In the genomic region with DNA sequence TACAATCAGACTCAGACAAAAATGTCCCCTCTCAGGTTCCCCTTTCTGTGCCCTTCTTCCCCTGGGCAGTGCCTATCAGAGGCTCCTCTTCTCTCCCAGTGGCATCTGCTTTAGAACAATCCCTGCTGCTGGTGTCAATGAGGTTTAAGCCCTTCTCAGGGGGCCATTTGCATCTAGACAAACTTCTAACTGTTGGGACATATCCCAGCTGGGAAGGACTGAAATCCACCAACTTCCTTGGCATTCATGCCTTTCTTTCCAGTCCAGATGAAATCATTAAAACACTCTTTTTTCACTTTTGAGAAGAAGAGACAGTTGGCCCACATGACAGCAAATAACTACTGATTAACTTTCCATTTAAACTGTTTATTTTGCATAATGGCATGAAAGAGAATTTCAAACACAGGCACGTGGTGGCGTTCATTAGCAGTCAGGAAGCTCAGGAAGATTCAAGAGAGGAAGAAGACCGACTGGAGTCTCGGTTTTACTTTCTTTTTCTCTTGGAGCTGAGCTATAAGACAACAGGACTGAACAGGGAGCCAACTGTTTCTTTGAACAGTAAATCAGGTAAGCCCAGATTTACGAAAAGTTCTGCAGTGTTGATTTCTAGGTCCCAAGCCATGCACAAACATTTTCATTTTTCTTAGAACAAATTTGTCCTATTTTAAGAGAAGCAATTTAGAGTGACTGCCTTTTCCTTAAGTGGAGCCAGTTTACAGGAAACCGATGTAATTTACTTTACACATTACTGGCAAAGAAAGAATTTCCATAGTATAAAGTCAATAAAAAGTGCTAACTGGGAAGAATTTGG, we compare ENCODE assay signal across 8 cellular contexts. TPM values are rescaled to one million over a fixed set of nuclear protein-coding genes. Genes with fewer than 3 reads are reported as not detected.
DNase-seq lines count a peak whose midpoint lies in the region; ATAC-seq, FAIRE-seq and TF ChIP-seq lines count a peak whose summit lies in the region.

A gene (plus strand): TSS at position 488 of the 811 bp plus-strand sequence. CDS start 1,354 bp downstream, outside the sequence.

- TSS peak; percentile 75 for BruUV-seq in endothelial cell of umbilical vein (replicated peaks; lab: Mats Ljungman, UMichigan)

- peak within 1 kb of the TSS; percentile 90 for H3K27ac ChIP-seq in CD4-positive, alpha-beta memory T cell (ENCODE audit: low read depth, low read length)
- H3K27ac ChIP-seq in endothelial cell of umbilical vein (ENCODE audit: insufficient read depth, low read depth, low read length) = peak within 1 kb of the TSS; percentile 83

- H3K27me3 Mint-ChIP-seq in CD4-positive, alpha-beta memory T cell = no peaks in the 10 kb centered on the region

- no peak for TF ChIP-seq POLR2A in endothelial cell of umbilical vein (IDR thresholded peaks at IDR 0.05; ENCODE audit: low read depth, low read length)

- intact Hi-C loops in CD4-positive, alpha-beta memory T cell (cut with micrococcal nuclease) = loop anchor here (1.0 to 5.0 kb wide), 8 partner anchors 17 to 235 kb away; a partner anchor contains a TSS
- intact Hi-C loops in endothelial cell of umbilical vein (cut with micrococcal nuclease) = loop anchor here (1.0 to 5.0 kb wide), 6 partner anchors 9 to 235 kb away; a partner anchor contains a TSS

- peaks cover 21% of the 10 kb centered on the region for H3K36me3 ChIP-seq in CD4-positive, alpha-beta memory T cell (ENCODE audit: insufficient read depth, low read length)
- H3K36me3 ChIP-seq in endothelial cell of umbilical vein (ENCODE audit: control insufficient read depth in 2 of 2, extremely low read depth in 1 of 2, insufficient read depth in 2 of 2, low read length in 2 of 2) (peaks cover 0 to 8% of the 10 kb centered on the region in 2 experiments), neuron (ENCODE audit: insufficient read depth, low read length) (no peaks in the 10 kb centered on the region)

- H3K9ac ChIP-seq in endothelial cell of umbilical vein (replicated peaks; ENCODE audit: extremely low read depth, insufficient read depth, low read length) = peak within 1 kb of the TSS; percentile 87

- peak; percentile 62 for FAIRE-seq in endothelial cell of umbilical vein (lab: Jason Lieb, UNC)

- peak within 1 kb of the TSS; percentile 80 to 97 for H3K4me3 ChIP-seq in CD4-positive, alpha-beta memory T cell (ENCODE audit: low read length in 2 of 2)
- H3K4me3 ChIP-seq in endothelial cell of umbilical vein (replicated peaks in 1 of 3; ENCODE audit: insufficient read depth in 1 of 3, low read depth in 1 of 3, low read length in 3 of 3) (peak within 1 kb of the TSS; percentile 22 to 93 (median 90)), neuron (ENCODE audit: low read length) (no peak within 1 kb of the TSS)

- CTCF ChIA-PET in CD4-positive, alpha-beta memory T cell (lab: Charles Lee; ENCODE audit: partially characterized antibody) = interaction anchor here (1.0 to 6.8 kb wide), 14 partner anchors 9 to 240 kb away, joined by 3 to 29 read pairs (median 4); a partner anchor contains a TSS
- CTCF ChIA-PET in endothelial cell of umbilical vein (lab: Charles Lee) = interaction anchor here (0.6 to 2.0 kb wide), 10 partner anchors 10 to 236 kb away, joined by 3 to 12 read pairs (median 3); a partner anchor contains a TSS

- POLR2A ChIA-PET in CD4-positive, alpha-beta memory T cell (lab: Charles Lee; ENCODE audit: partially characterized antibody) = interaction anchor here (0.7 to 9.6 kb wide), 45 partner anchors 8 to 240 kb away, joined by 3 to 167 read pairs (median 7); a partner anchor contains a TSS
- POLR2A ChIA-PET in endothelial cell of umbilical vein (lab: Charles Lee) = interaction anchor here (1.4 kb wide), 2 partner anchors 98 to 234 kb away, joined by 3 to 4 read pairs; no protein-coding TSS in a partner anchor

- H3K4me3 Mint-ChIP-seq in CD4-positive, alpha-beta memory T cell = peak within 1 kb of the TSS; percentile 94 to 99 (median 98)

- H3K9me1 ChIP-seq in endothelial cell of umbilical vein (replicated peaks; ENCODE audit: control insufficient read depth, extremely low read depth, insufficient read depth, low read length) = no peaks in the 10 kb centered on the region

- dilution Hi-C loops in endothelial cell of umbilical vein (cut with MboI; ENCODE audit: extremely low pct_ligation_motif_present, low sequenced_read_pairs) = no loop called here

- peak within 1 kb of the TSS; percentile 90 to 99 (median 97) for H3K27ac Mint-ChIP-seq in CD4-positive, alpha-beta memory T cell

- no peaks in the 10 kb centered on the region for H3K27me3 ChIP-seq in CD4-positive, alpha-beta memory T cell (ENCODE audit: insufficient read depth, low read length)
- H3K27me3 ChIP-seq in endothelial cell of umbilical vein (ENCODE audit: control insufficient read depth in 2 of 2, insufficient read depth in 2 of 2, low read length in 2 of 2) = no peaks in the 10 kb centered on the region
- no peaks in the 10 kb centered on the region for H3K27me3 ChIP-seq in neuron (ENCODE audit: insufficient read depth, low read length)

- peaks cover 4% of the 10 kb centered on the region for H3K79me2 ChIP-seq in endothelial cell of umbilical vein (ENCODE audit: control insufficient read depth, insufficient read depth, low read length)

- H3K9me3 ChIP-seq in CD4-positive, alpha-beta memory T cell (ENCODE audit: control insufficient read depth in 1 of 2, low read length in 2 of 2) = peaks cover 0 to 12% of the 10 kb centered on the region in 2 donors
- H3K9me3 ChIP-seq in endothelial cell of umbilical vein (replicated peaks; ENCODE audit: control insufficient read depth, insufficient read depth, low read length) (no peaks in the 10 kb centered on the region), neuron (ENCODE audit: low read length) (no peaks in the 10 kb centered on the region)

- peak; percentile 94 for ATAC-seq in GM19023 (IDR thresholded peaks at IDR 0.05; ENCODE audit: unreplicated experiment)
- peak; percentile 97 for ATAC-seq in HG03135 (IDR thresholded peaks at IDR 0.05; ENCODE audit: unreplicated experiment)

- no peaks in the 10 kb centered on the region for H4K20me1 ChIP-seq in endothelial cell of umbilical vein (replicated peaks; ENCODE audit: control insufficient read depth, extremely low read depth, insufficient read depth, low read length)

- H3K4me1 Mint-ChIP-seq in CD4-positive, alpha-beta memory T cell = peaks cover 55 to 97% (median 74%) of the 10 kb centered on the region in 4 donors

- H3K9me3 Mint-ChIP-seq in CD4-positive, alpha-beta memory T cell = peaks cover 9 to 71% (median 63%) of the 10 kb centered on the region in 8 donors

- H3K4me1 ChIP-seq in CD4-positive, alpha-beta memory T cell (ENCODE audit: insufficient read depth, low read length) = peaks cover 60% of the 10 kb centered on the region
- H3K4me1 ChIP-seq in endothelial cell of umbilical vein (ENCODE audit: control insufficient read depth, extremely low read depth, insufficient read depth, low read length) (peaks cover 15% of the 10 kb centered on the region), neuron (ENCODE audit: insufficient read depth, low read length) (no peaks in the 10 kb centered on the region)

- peak within 1 kb of the TSS; percentile 61 for H2AFZ ChIP-seq in endothelial cell of umbilical vein (ENCODE audit: low read depth, low read length)
- H2AFZ ChIP-seq in neuron (ENCODE audit: low read depth, low read length) = peak within 1 kb of the TSS; percentile 34

- peak; percentile 64 to 69 (median 65) for DNase-seq in CD4-positive, alpha-beta memory T cell
- DNase-seq in SKM-1 treated with dmso at 0.1 percent for 144 hours (lab: John Stamatoyannopoulos, UW; ENCODE audit: unreplicated experiment) (peak; percentile 39), endothelial cell of umbilical vein (ENCODE audit: low read depth, low spot score) (peak; percentile 87), activated gamma-delta T cell treated with Interleukin-2 at 50 U/mL for 16 hours (no peak), activated gamma-delta T cell (lab: John Stamatoyannopoulos, UW) (no peak)

- peaks cover 75 to 79% of the 10 kb centered on the region in 2 donors for H3K36me3 Mint-ChIP-seq in CD4-positive, alpha-beta memory T cell

- H3K4me2 ChIP-seq in endothelial cell of umbilical vein (ENCODE audit: insufficient read depth, low read length) = peak within 1 kb of the TSS; percentile 100

- TF ChIP-seq CTCF in endothelial cell of umbilical vein (IDR thresholded peaks at IDR 0.05; ENCODE audit: extremely low read depth in 1 of 2, insufficient read depth in 1 of 2, low read depth in 1 of 2, low read length in 2 of 2) = no peak

TF ChIP-seq in endothelial cell of umbilical vein, 7 proteins besides CTCF, POLR2A, EP300 and RAD21:
- no peak for TF ChIP-seq FOS (IDR thresholded peaks at IDR 0.05; ENCODE audit: borderline replicate concordance, insufficient read depth, low read length)
- TF ChIP-seq, protein P1, sequence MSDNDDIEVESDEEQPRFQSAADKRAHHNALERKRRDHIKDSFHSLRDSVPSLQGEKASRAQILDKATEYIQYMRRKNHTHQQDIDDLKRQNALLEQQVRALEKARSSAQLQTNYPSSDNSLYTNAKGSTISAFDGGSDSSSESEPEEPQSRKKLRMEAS (IDR thresholded peaks at IDR 0.05; ENCODE audit: insufficient read depth, insufficient read length) = peak; percentile 49
TF ChIP-seq in endothelial cell of umbilical vein: peak in this region for 1.

RNA-seq across cellular contexts. Expression of the gene that starts here (rescaled TPM):
- total RNA-seq in CD4-positive, alpha-beta memory T cell = 100 to 1,000 TPM; 238 to 244 TPM
- polyA plus RNA-seq in CD4-positive, alpha-beta memory T cell = 100 to 1,000 TPM in 1 of 2 donors, 10 to 100 TPM in 1; 90.0 to 110 TPM
- 26.2 and 27.9 TPM in 2 replicates for total RNA-seq in endothelial cell of umbilical vein
- 18.0 and 21.3 TPM in 2 replicates for polyA plus RNA-seq in endothelial cell of umbilical vein
- polyA plus RNA-seq in endothelial cell of umbilical vein (2011; cell fraction: cytosol; rRNA removed) = 22.2 and 22.5 TPM in 2 replicates
- 16.9 and 18.1 TPM in 2 replicates for polyA plus RNA-seq in endothelial cell of umbilical vein (2011; cell fraction: nucleus; rRNA removed)
- 25.1 and 25.8 TPM in 2 replicates for polyA plus RNA-seq in endothelial cell of umbilical vein (2012)
- polyA minus RNA-seq in endothelial cell of umbilical vein = 24.5 and 30.0 TPM in 2 replicates
- polyA minus RNA-seq in endothelial cell of umbilical vein (2011; cell fraction: cytosol; rRNA and poly(A)+ RNA removed) = not detected
- polyA minus RNA-seq in endothelial cell of umbilical vein (2011; cell fraction: nucleus; rRNA and poly(A)+ RNA removed) = 7.5 and 14.9 TPM in 2 replicates

Comparison
In these comparisons a context has a peak if more than half of its experiments do, and no peak if none do; other contexts are left out.
1. DNase-seq: peak in CD4-positive, alpha-beta memory T cell (5 of 5), SKM-1 treated with dmso at 0.1 percent for 144 hours (single experiment) and endothelial cell of umbilical vein (single experiment); none in activated gamma-delta T cell treated with Interleukin-2 at 50 U/mL for 16 hours (single experiment) and activated gamma-delta T cell (single experiment).